ENCODE assay signal across 16 cellular contexts in genomic region chr9:112505607-112506006, GRCh38. TPM values are rescaled to one million over a fixed set of nuclear protein-coding genes. Genes with fewer than 3 reads are reported as not detected.
DNase-seq lines count a peak whose midpoint lies in the region; FAIRE-seq and TF ChIP-seq lines count a peak whose summit lies in the region.
"Had no signal": no experiment of that assay in that cellular context is flagged by ENCODE, and none has a peak within 500 bp of the region (broad histone marks: within the 10 kb centered on the region; RNA-seq: fewer than 3 reads in every experiment).

No MANE protein-coding gene starts in this region.

- no peak overlapping the region for H3T11ph ChIP-seq in H9 (ENCODE audit: low read length)

- H3K27me3 ChIP-seq in H9 (ENCODE audit: insufficient read depth, low read length) (no peaks in the 10 kb centered on the region), endocrine pancreas (ENCODE audit: control insufficient read depth, insufficient read depth, low read length) (no peaks in the 10 kb centered on the region), liver (ENCODE audit: control insufficient read depth in 4 of 4, insufficient read depth in 4 of 4, low read length in 3 of 4) (no peaks in the 10 kb centered on the region), small intestine (ENCODE audit: control insufficient read depth in 2 of 2, insufficient read depth in 2 of 2, low read length in 2 of 2) (no peaks in the 10 kb centered on the region)
- H3K27me3 ChIP-seq: SJSA1 had no signal

- H4K20me1 ChIP-seq in H9 (ENCODE audit: control insufficient read depth, insufficient read depth, insufficient read length): no peaks in the 10 kb centered on the region

- H2BK5ac ChIP-seq in H9 (ENCODE audit: insufficient read length, low read length): no peak overlapping the region

- H3K36me3 Mint-ChIP-seq in H9 (ENCODE audit: insufficient read depth in 1 of 3, low read depth in 3 of 3): peaks cover 0 to 7% (median 0%) of the 10 kb centered on the region in 3 experiments; a peak in 2 of 7 replicates
- peaks cover 4% of the 10 kb centered on the region for H3K36me3 Mint-ChIP-seq in activated T-helper 2 cell treated with anti-CD3 and anti-CD28 coated beads, Interferon-gamma antibody, Interleukin-2, Interleukin-4, amounts not matched to agents 10 μg/mL and 5 μg/mL and 100 μg/mL, durations not matched to agents 14 hours and 24 hours and 36 hours (ENCODE audit: low read depth)

- no peak for TF ChIP-seq POLR2A in H54 (IDR thresholded peaks at IDR 0.05; ENCODE audit: low read depth, low read length)

- intact Hi-C loops in activated T-helper 2 cell treated with anti-CD3 and anti-CD28 coated beads, Interferon-gamma antibody, Interleukin-2, Interleukin-4, amounts not matched to agents 10 μg/mL and 5 μg/mL and 100 μg/mL, durations not matched to agents 14 hours and 24 hours and 36 hours (cut with micrococcal nuclease): no loop called here

- no peak overlapping the region for H3K4me2 ChIP-seq in H9 (ENCODE audit: insufficient read depth, insufficient read length, low read length)

- no peak overlapping the region for H2AFZ ChIP-seq in H9 (ENCODE audit: low read length)

- H3K27me3 Mint-ChIP-seq in H9 (ENCODE audit: low read depth): no peaks in the 10 kb centered on the region
- no peaks in the 10 kb centered on the region for H3K27me3 Mint-ChIP-seq in activated T-helper 2 cell treated with anti-CD3 and anti-CD28 coated beads, Interferon-gamma antibody, Interleukin-2, Interleukin-4, amounts not matched to agents 10 μg/mL and 5 μg/mL and 100 μg/mL, durations not matched to agents 14 hours and 24 hours and 36 hours (ENCODE audit: low read depth)

- H3K14ac ChIP-seq in H9 (ENCODE audit: insufficient read depth, low read length): no peak overlapping the region

- H3K36me3 ChIP-seq in endocrine pancreas (ENCODE audit: control insufficient read depth, insufficient read depth, low read length): no peaks in the 10 kb centered on the region
- no peaks in the 10 kb centered on the region for H3K36me3 ChIP-seq in liver (ENCODE audit: control insufficient read depth in 4 of 4, insufficient read depth in 3 of 4, low read depth in 1 of 4, low read length in 3 of 4)
- no peaks in the 10 kb centered on the region for H3K36me3 ChIP-seq in small intestine (ENCODE audit: control insufficient read depth in 2 of 2, insufficient read depth in 2 of 2, low read length in 2 of 2)
- H3K36me3 ChIP-seq: SJSA1 had no signal

- FAIRE-seq in small intestine (lab: Jason Lieb, UNC): no peak
- FAIRE-seq in H54 (lab: Jason Lieb, UNC): no peak
- FAIRE-seq: GM19239, K562 had no signal

- TF ChIP-seq RAD21 in liver (IDR thresholded peaks at IDR 0.05): peak in 1 of 2 donors; percentile 6

- H3K9ac ChIP-seq in H9 (ENCODE audit: extremely low read depth, insufficient read length, low read length): no peak overlapping the region
- no peak overlapping the region for H3K9ac ChIP-seq in endocrine pancreas (ENCODE audit: control insufficient read depth, insufficient read depth, low read length)
- H3K9ac ChIP-seq in liver (ENCODE audit: low read depth in 1 of 2, low read length in 2 of 2): peak overlapping the region in 1 of 2 donors; percentile 56

- H2AK5ac ChIP-seq in H9 (ENCODE audit: insufficient read length, low read length): no peak overlapping the region

- H3K27ac Mint-ChIP-seq in H9: peak overlapping the region in 2 of 3 experiments; percentile 53 to 71; a peak in 3 of 7 replicates
- no peak overlapping the region for H3K27ac Mint-ChIP-seq in activated T-helper 2 cell treated with anti-CD3 and anti-CD28 coated beads, Interferon-gamma antibody, Interleukin-2, Interleukin-4, amounts not matched to agents 10 μg/mL and 5 μg/mL and 100 μg/mL, durations not matched to agents 14 hours and 24 hours and 36 hours

- H4K91ac ChIP-seq in H9 (ENCODE audit: insufficient read length, low read depth, low read length): no peak overlapping the region

- no peak overlapping the region for H3K23ac ChIP-seq in H9 (ENCODE audit: insufficient read length, low read depth, low read length)

- no peaks in the 10 kb centered on the region for H3K23me2 ChIP-seq in H9 (ENCODE audit: insufficient read length, low read depth, low read length, poor library complexity, severe bottlenecking)

- H3K56ac ChIP-seq in H9 (ENCODE audit: insufficient read length, low read depth, low read length): no peak overlapping the region

- H3K9me3 Mint-ChIP-seq in H9: no peaks in the 10 kb centered on the region; a peak in 1 of 5 replicates
- H3K9me3 Mint-ChIP-seq in activated T-helper 2 cell treated with anti-CD3 and anti-CD28 coated beads, Interferon-gamma antibody, Interleukin-2, Interleukin-4, amounts not matched to agents 10 μg/mL and 5 μg/mL and 100 μg/mL, durations not matched to agents 14 hours and 24 hours and 36 hours: no peaks in the 10 kb centered on the region

- no peak overlapping the region for H3K4me3 Mint-ChIP-seq in H9
- no peak overlapping the region for H3K4me3 Mint-ChIP-seq in activated T-helper 2 cell treated with anti-CD3 and anti-CD28 coated beads, Interferon-gamma antibody, Interleukin-2, Interleukin-4, amounts not matched to agents 10 μg/mL and 5 μg/mL and 100 μg/mL, durations not matched to agents 14 hours and 24 hours and 36 hours (ENCODE audit: low read depth)

- H3K4ac ChIP-seq in H9 (ENCODE audit: low read depth, low read length): no peak overlapping the region

- H3K9me3 ChIP-seq in H9 (ENCODE audit: control insufficient read depth, low read depth, low read length) (no peaks in the 10 kb centered on the region), endocrine pancreas (ENCODE audit: control insufficient read depth, low read length) (no peaks in the 10 kb centered on the region), liver (ENCODE audit: control insufficient read depth in 4 of 4, low read length in 3 of 4) (no peaks in the 10 kb centered on the region), small intestine (ENCODE audit: control insufficient read depth, low read depth) (no peaks in the 10 kb centered on the region)
- H3K9me3 ChIP-seq: SJSA1 had no signal

- no peak overlapping the region for H4K8ac ChIP-seq in H9 (replicated peaks; ENCODE audit: insufficient read length, low read depth, low read length)

- H3K79me2 ChIP-seq in H9 (ENCODE audit: insufficient read depth, low read length): peaks cover 18% of the 10 kb centered on the region; the same call in 1 of the 2 replicates

- H4K5ac ChIP-seq in H9 (ENCODE audit: insufficient read length, low read depth, low read length): no peak overlapping the region

- H3K18ac ChIP-seq in H9 (ENCODE audit: insufficient read length, low read depth, low read length): no peak overlapping the region

- DNase-seq in H9 (no peak), small intestine (peak; percentile 80), H54 (ENCODE audit: insufficient read length, low spot score) (no peak), germinal center (ENCODE audit: low spot score) (no peak)
- no peak for DNase-seq in activated T-helper 2 cell treated with anti-CD3 and anti-CD28 coated beads, Interferon-gamma antibody, Interleukin-2, Interleukin-4, amounts not matched to agents 10 μg/mL and 5 μg/mL and 100 μg/mL, durations not matched to agents 14 hours and 24 hours and 36 hours (ENCODE audit: low spot score)
- DNase-seq: H7, NCI-H187 treated with DMSO at 0.1 percent for 48 hours, NCI-H510A, NCI-H82 had no signal

- H2BK15ac ChIP-seq in H9 (ENCODE audit: low read depth, low read length): no peak overlapping the region

- H2BK20ac ChIP-seq in H9 (ENCODE audit: low read depth, low read length, poor library complexity, severe bottlenecking): no peak overlapping the region

- H3K4me3 ChIP-seq in endocrine pancreas (ENCODE audit: control insufficient read depth, insufficient read depth, low read length) (peak overlapping the region; percentile 62), liver (ENCODE audit: low read depth in 1 of 3, low read length in 3 of 3) (no peak overlapping the region), small intestine (ENCODE audit: low read depth in 1 of 2, low read length in 2 of 2) (no peak overlapping the region)
- H3K4me3 ChIP-seq: K562, SJSA1 had no signal

- H3K27ac ChIP-seq in H9 (ENCODE audit: insufficient read length, low read depth, low read length): no peak overlapping the region
- peak overlapping the region; percentile 68 to 76 for H3K27ac ChIP-seq in liver (ENCODE audit: low read depth in 1 of 2, low read length in 2 of 2)
- H3K27ac ChIP-seq in small intestine (ENCODE audit: low read depth in 1 of 2, low read length in 1 of 2): no peak overlapping the region
- H3K27ac ChIP-seq: C4-2B, HL-60, SJSA1 had no signal

- peaks cover 12% of the 10 kb centered on the region for H3K79me1 ChIP-seq in H9 (ENCODE audit: insufficient read depth, low read depth, low read length, poor library complexity, severe bottlenecking)

- H2BK12ac ChIP-seq in H9 (ENCODE audit: insufficient read length, low read depth, low read length): no peak overlapping the region

- H3K4me1 ChIP-seq in H9 (ENCODE audit: insufficient read depth, low read length) (no peaks in the 10 kb centered on the region; the same call in 1 of the 2 replicates), endocrine pancreas (ENCODE audit: control insufficient read depth, insufficient read depth, low read length) (peaks cover 4% of the 10 kb centered on the region), liver (ENCODE audit: control insufficient read depth in 4 of 4, insufficient read depth in 4 of 4, low read length in 3 of 4) (peaks cover 3 to 48% (median 14%) of the 10 kb centered on the region in 4 donors), small intestine (ENCODE audit: control insufficient read depth in 2 of 2, insufficient read depth in 1 of 2, low read depth in 1 of 2, low read length in 1 of 2) (no peaks in the 10 kb centered on the region)
- H3K4me1 ChIP-seq: SJSA1 had no signal

- TF ChIP-seq CTCF in H9 (conservative IDR thresholded peaks at IDR 0.05) (no peak), liver (IDR thresholded peaks at IDR 0.05; ENCODE audit: low read depth, low read length, missing input control) (no peak)

- H3K4me1 Mint-ChIP-seq in H9: peaks cover 28 to 38% of the 10 kb centered on the region in 2 experiments
- H3K4me1 Mint-ChIP-seq in activated T-helper 2 cell treated with anti-CD3 and anti-CD28 coated beads, Interferon-gamma antibody, Interleukin-2, Interleukin-4, amounts not matched to agents 10 μg/mL and 5 μg/mL and 100 μg/mL, durations not matched to agents 14 hours and 24 hours and 36 hours (ENCODE audit: low read depth): no peaks in the 10 kb centered on the region

- WGBS in H9 (ENCODE audit: extremely low coverage, insufficient read length, low lambda C conversion rate): no CpG with 5 or more reads among the region's 4 CpGs
- WGBS in liver: 38% methylated on average over 4 of the region's 4 CpGs
- 15 to 58% (median 29%) methylated on average over 4 of the region's 4 CpGs for WGBS in small intestine, 3 donors

- no peak overlapping the region for H2BK120ac ChIP-seq in H9 (ENCODE audit: low read depth, low read length, poor library complexity, severe bottlenecking)

TF ChIP-seq in liver, 16 proteins besides CTCF, POLR2A, EP300 and RAD21 (continues in another document):
- TF ChIP-seq HNF4A (conservative IDR thresholded peaks at IDR 0.05): peak; percentile 77 to 88

RNA-seq across cellular contexts. Expression of gene KIAA1958, which starts 19.0 kb away (rescaled TPM):
- total RNA-seq in H9 (2021) (32.9 and 34.0 TPM in 2 replicates), liver (1 to 10 TPM; 4.5 to 7.1 TPM)
- polyA plus RNA-seq in liver (1 to 10 TPM in 1 of 2 donors, under 1 TPM in 1; 0.99 to 2.1 TPM), small intestine (1 to 10 TPM in 1 of 3 donors, under 1 TPM in 2; 0.54 to 1.6 (median 0.67) TPM)
- total RNA-seq in activated T-helper 2 cell treated with anti-CD3 and anti-CD28 coated beads, Interferon-gamma antibody, Interleukin-2, Interleukin-4, amounts not matched to agents 10 μg/mL and 5 μg/mL and 100 μg/mL, durations not matched to agents 14 hours and 24 hours and 36 hours: 10.7 and 11.4 TPM in 2 replicates

Comparison
In these comparisons a context has a peak if more than half of its experiments do, and no peak if none do; other contexts are left out.
1. H3K27ac ChIP-seq: peak in liver (2 of 2); none in H9 (single experiment) and small intestine (0 of 2).